ENCODE assay signal across 17 cellular contexts in the genomic region with DNA sequence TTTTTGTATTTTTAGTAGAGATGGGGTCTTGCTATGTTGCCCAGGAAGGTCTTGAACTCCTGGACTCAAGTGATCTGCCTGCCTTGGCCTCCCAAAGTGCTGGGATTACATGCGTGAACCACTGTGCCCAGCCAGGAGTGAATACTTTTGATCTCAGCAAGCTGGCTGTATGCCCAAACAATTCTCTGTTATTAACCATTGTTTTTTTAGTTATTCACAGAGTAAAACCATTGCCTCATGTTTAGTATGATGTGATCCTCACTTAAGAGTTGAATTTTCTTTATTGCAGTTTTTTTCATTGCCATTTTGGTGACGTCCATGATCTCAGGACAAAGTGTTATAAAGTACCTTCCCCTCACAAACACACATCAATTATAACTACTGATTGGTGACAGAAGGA. TPM values are rescaled to one million over a fixed set of nuclear protein-coding genes. Genes with fewer than 3 reads are reported as not detected.
DNase-seq lines count a peak whose midpoint lies in the region; ATAC-seq and TF ChIP-seq lines count a peak whose summit lies in the region.
"Had no signal": no experiment of that assay in that cellular context is flagged by ENCODE, and none has a peak within 500 bp of the region (broad histone marks: within the 10 kb centered on the region; RNA-seq: fewer than 3 reads in every experiment).

No MANE protein-coding gene starts in this region.

- DNase-seq in HCT116 (ENCODE audit: low read depth, low spot score) = no peak
- DNase-seq in dermis blood vessel endothelial cell = peak; percentile 66
- DNase-seq in fibroblast of mammary gland (ENCODE audit: low read depth) = peak; percentile 31
- no peak for DNase-seq in prostate gland (ENCODE audit: low spot score)
- DNase-seq in coronary artery (ENCODE audit: low spot score) = no peak
- DNase-seq: ACHN; BE2C; C1 segment of cervical spinal cord; CD4-positive, CD25-positive, alpha-beta regulatory T cell; CD8-positive, alpha-beta memory T cell; COR-L47; HFFc6 had no signal

- POLR2A ChIA-PET in HCT116 (lab: Charles Lee) = interaction anchor here (0.6 to 1.5 kb wide), 3 partner anchors 12 to 1727 kb away, joined by 3 to 7 read pairs (median 3); partner anchors contain the start of gene C6orf141

- intact Hi-C loops in HCT116 (cut with micrococcal nuclease) (no loop called here), prostate gland (cut with DNase I) (no loop called here)

- peak overlapping the region; percentile 57; the same call in 1 of the 2 replicates for H3K4me2 ChIP-seq in HCT116 (ENCODE audit: low read length)
- H3K4me2 ChIP-seq: GM23338 had no signal

- H3K27ac ChIP-seq in HCT116 (ENCODE audit: low read depth, low read length) = peak overlapping the region; percentile 28; the same call in 1 of the 2 replicates
- peak overlapping the region; percentile 69 for H3K27ac ChIP-seq in subcutaneous abdominal adipose tissue (ENCODE audit: low read depth, low read length)
- H3K27ac ChIP-seq in prostate gland = no peak overlapping the region
- no peak overlapping the region for H3K27ac ChIP-seq in coronary artery

- no peaks in the 10 kb centered on the region for H3K79me2 ChIP-seq in HCT116 (ENCODE audit: insufficient read depth, low read length)

- no TSS peak for BruUV-seq in HCT116 (replicated peaks; lab: Mats Ljungman, UMichigan)

- H3K9ac ChIP-seq in HCT116 (ENCODE audit: low read length) = no peak overlapping the region
- H3K9ac ChIP-seq in subcutaneous abdominal adipose tissue (ENCODE audit: low read length in 5 of 5) = no peak overlapping the region

- no peaks in the 10 kb centered on the region for H3K9me3 ChIP-seq in HCT116 (ENCODE audit: control insufficient read depth in 1 of 2, insufficient read depth in 1 of 2, low read depth in 1 of 2, low read length in 2 of 2)
- H3K9me3 ChIP-seq in subcutaneous abdominal adipose tissue (ENCODE audit: control insufficient read depth in 5 of 5, low read length in 5 of 5) = peaks cover 0 to 6% (median 0%) of the 10 kb centered on the region in 5 donors
- no peaks in the 10 kb centered on the region for H3K9me3 ChIP-seq in prostate gland
- H3K9me3 ChIP-seq: BE2C had no signal

- H3K36me3 ChIP-seq in HCT116 (ENCODE audit: control insufficient read depth in 1 of 2, insufficient read depth in 2 of 2, low read length in 2 of 2) = peaks cover 0 to 2% of the 10 kb centered on the region in 2 experiments; a peak in 1 of 4 replicates
- no peaks in the 10 kb centered on the region for H3K36me3 ChIP-seq in subcutaneous abdominal adipose tissue (ENCODE audit: control insufficient read depth in 5 of 5, insufficient read depth in 5 of 5, low read length in 5 of 5)
- H3K36me3 ChIP-seq in prostate gland = no peaks in the 10 kb centered on the region
- H3K36me3 ChIP-seq: BE2C had no signal

- no peaks in the 10 kb centered on the region for H4K20me1 ChIP-seq in HCT116 (ENCODE audit: insufficient read depth)

- no peak for TF ChIP-seq RAD21 in HCT116 (IDR thresholded peaks at IDR 0.05; ENCODE audit: low read depth)

- ATAC-seq in HCT116 = no peak
- no peak for ATAC-seq in GM21528 (IDR thresholded peaks at IDR 0.05; ENCODE audit: low FRiP score, unreplicated experiment)
- ATAC-seq: GM23338 had no signal

- H3K9me2 ChIP-seq in HCT116 (ENCODE audit: insufficient read depth) = no peaks in the 10 kb centered on the region

- H2AFZ ChIP-seq in HCT116 (ENCODE audit: low read depth, low read length, poor library complexity, severe bottlenecking) = no peak overlapping the region
- H2AFZ ChIP-seq: GM23338 had no signal

- H3K4me3 ChIP-seq in HCT116 (replicated peaks in 1 of 2; ENCODE audit: low read depth in 1 of 2, low read length in 2 of 2) = no peak overlapping the region
- H3K4me3 ChIP-seq in fibroblast of mammary gland (ENCODE audit: control insufficient read depth, low read depth, low read length) = no peak overlapping the region
- no peak overlapping the region for H3K4me3 ChIP-seq in subcutaneous abdominal adipose tissue (ENCODE audit: low read depth in 1 of 5, low read length in 5 of 5)
- H3K4me3 ChIP-seq in prostate gland = no peak overlapping the region
- no peak overlapping the region for H3K4me3 ChIP-seq in coronary artery
- H3K4me3 ChIP-seq: GM23338 had no signal

- no peaks in the 10 kb centered on the region for H3K27me3 ChIP-seq in HCT116 (ENCODE audit: insufficient read depth, low read length)
- peaks cover 0 to 4% (median 0%) of the 10 kb centered on the region in 5 donors for H3K27me3 ChIP-seq in subcutaneous abdominal adipose tissue (ENCODE audit: control insufficient read depth in 5 of 5, insufficient read depth in 4 of 5, low read length in 5 of 5)
- no peaks in the 10 kb centered on the region for H3K27me3 ChIP-seq in prostate gland (replicated peaks; ENCODE audit: insufficient read depth)
- H3K27me3 ChIP-seq: BE2C had no signal

- TF ChIP-seq POLR2A in HCT116 (IDR thresholded peaks at IDR 0.05; ENCODE audit: borderline replicate concordance, extremely low read depth, insufficient read depth, insufficient read length) (no peak), prostate gland (IDR thresholded peaks at IDR 0.05) (no peak)

- H3K4me1 ChIP-seq in HCT116 (ENCODE audit: control insufficient read depth in 1 of 2, insufficient read depth in 2 of 2, low read length in 2 of 2) (peaks cover 16% of the 10 kb centered on the region in 2 experiments), subcutaneous abdominal adipose tissue (ENCODE audit: control insufficient read depth in 5 of 5, insufficient read depth in 5 of 5, low read length in 5 of 5) (peaks cover 0 to 16% (median 2%) of the 10 kb centered on the region in 5 donors), prostate gland (replicated peaks) (no peaks in the 10 kb centered on the region)

- TF ChIP-seq CTCF in HCT116 (IDR thresholded peaks at IDR 0.05 in 2 of 3, conservative IDR thresholded peaks at IDR 0.05 in 1 of 3; ENCODE audit: borderline replicate concordance in 1 of 3, insufficient read depth in 1 of 3, low read depth in 2 of 3, low read length in 2 of 3) (no peak), fibroblast of mammary gland (conservative IDR thresholded peaks at IDR 0.05; ENCODE audit: control insufficient read depth, insufficient read depth, low read depth, low read length) (no peak), prostate gland (IDR thresholded peaks at IDR 0.05) (no peak), coronary artery (IDR thresholded peaks at IDR 0.05) (no peak)

- CTCF ChIA-PET in HCT116 (lab: Charles Lee) = no interaction called here

- RAD21 ChIA-PET in HCT116 (lab: Charles Lee; ENCODE audit: low non-redundant PET in 1 of 2, low total read pairs in 2 of 2, uncharacterized antibody in 2 of 2, unreplicated experiment in 2 of 2) = no interaction called here

- WGBS in prostate gland = 48% methylated on average over 2 of the region's 2 CpGs

TF ChIP-seq in HCT116, 20 proteins besides CTCF, POLR2A, EP300 and RAD21:
- TF ChIP-seq FOSL1 (IDR thresholded peaks at IDR 0.05; ENCODE audit: low read depth) (no peak), JUND (IDR thresholded peaks at IDR 0.05) (no peak), SRF (IDR thresholded peaks at IDR 0.05; ENCODE audit: low read depth) (no peak), EZH2 (IDR thresholded peaks at IDR 0.05) (no peak), EGR1 (IDR thresholded peaks at IDR 0.05; ENCODE audit: low read depth) (no peak), ZFX (IDR thresholded peaks at IDR 0.05) (no peak), SP1 (IDR thresholded peaks at IDR 0.05; ENCODE audit: low read depth) (no peak), MAX (IDR thresholded peaks at IDR 0.05) (no peak), EZH2phosphoT487 (IDR thresholded peaks at IDR 0.05; ENCODE audit: borderline replicate concordance) (no peak), ELF1 (IDR thresholded peaks at IDR 0.05; ENCODE audit: borderline replicate concordance, low read depth) (no peak), TCF7L2 (IDR thresholded peaks at IDR 0.05; ENCODE audit: borderline replicate concordance, extremely low read depth, insufficient read depth, insufficient read length) (no peak)

RNA-seq across cellular contexts. Expression of gene C6orf141, which starts 14.8 kb away (rescaled TPM):
- total RNA-seq in HCT116 (2021; ENCODE audit: unreplicated experiment) (31.6 TPM), dermis blood vessel endothelial cell (42.3 and 60.4 TPM in 2 replicates), prostate gland (10 to 100 TPM in 1 of 2 donors, 1 to 10 TPM in 1; 2.2 to 37.8 TPM)
- 4.8 and 7.9 TPM in 2 replicates for polyA plus RNA-seq in HCT116 (2012)
- total RNA-seq: CD4-positive, CD25-positive, alpha-beta regulatory T cell; CD8-positive, alpha-beta memory T cell; HepG2; HFFc6 had no signal
- polyA plus RNA-seq: CD4-positive, CD25-positive, alpha-beta regulatory T cell; CD8-positive, alpha-beta memory T cell; IgD-negative memory B cell had no signal

Comparison
In these comparisons a context has a peak if more than half of its experiments do, and no peak if none do; other contexts are left out.
1. DNase-seq: peak in dermis blood vessel endothelial cell (single experiment) and fibroblast of mammary gland (single experiment); none in HCT116 (single experiment), prostate gland (single experiment) and coronary artery (single experiment).
2. H3K27ac ChIP-seq: peak in HCT116 (single experiment) and subcutaneous abdominal adipose tissue (single experiment); none in prostate gland (0 of 2) and coronary artery (0 of 2).